Comparison of ENCODE assay signal across 10 cellular contexts in genomic region chr2:207258191-207258991, GRCh38.
DNase-seq lines count a peak whose midpoint lies in the region; ATAC-seq and TF ChIP-seq lines count a peak whose summit lies in the region.
"Had no signal": no experiment of that assay in that cellular context is flagged by ENCODE, and none has a peak within 500 bp of the region (broad histone marks: within the 10 kb centered on the region; RNA-seq: fewer than 3 reads in every experiment).

No MANE protein-coding gene starts in this region.

- no peaks in the 10 kb centered on the region for H3K4me1 Mint-ChIP-seq in stimulated activated effector memory CD8-positive, alpha-beta T cell treated with anti-CD3 and anti-CD28 coated beads, Interleukin-12 subunit alpha, Interleukin-12 subunit beta, amount 100 ng/mL, for 72 hours

- peak overlapping the region; percentile 45 to 80 for H3K27ac ChIP-seq in esophagus (ENCODE audit: low read depth in 2 of 2, low read length in 1 of 2)
- H3K27ac ChIP-seq in ovary, result no peak overlapping the region
- H3K27ac ChIP-seq: BLaER1, parathyroid adenoma had no signal

- H3K4me3 Mint-ChIP-seq in stimulated activated effector memory CD8-positive, alpha-beta T cell treated with anti-CD3 and anti-CD28 coated beads, Interleukin-12 subunit alpha, Interleukin-12 subunit beta, amount 100 ng/mL, for 72 hours, result no peak overlapping the region

- H3K27me3 ChIP-seq in esophagus (ENCODE audit: control insufficient read depth in 1 of 2, insufficient read depth in 2 of 2, low read length in 2 of 2) (no peaks in the 10 kb centered on the region), ovary (no peaks in the 10 kb centered on the region)
- H3K27me3 ChIP-seq: BLaER1 had no signal

- intact Hi-C loops in ovary (cut with DNase I), result loop anchor here in 1 of 4 donors (5.0 kb wide), 1 partner anchor 91 kb away; the partner anchor contains the start of gene KLF7

- WGBS in esophagus, 2 donors, result 28 to 40% methylated on average over 8 of the region's 8 CpGs
- WGBS in ovary, 3 donors, result 7 to 9% (median 9%) methylated on average over 8 of the region's 8 CpGs

- no peak overlapping the region for H3K27ac Mint-ChIP-seq in stimulated activated effector memory CD8-positive, alpha-beta T cell treated with anti-CD3 and anti-CD28 coated beads, Interleukin-12 subunit alpha, Interleukin-12 subunit beta, amount 100 ng/mL, for 72 hours

- DNase-seq in NCI-H1417 (lab: John Stamatoyannopoulos, UW) (peak; percentile 15 to 71 (median 57)), NCI-H1417 treated with DMSO at 0.1 percent for 48 hours (lab: John Stamatoyannopoulos, UW) (no peak), NCI-H82 (lab: John Stamatoyannopoulos, UW) (peak; percentile 99), ovary (peak; percentile 63 to 86 (median 77))
- DNase-seq in stimulated activated effector memory CD8-positive, alpha-beta T cell treated with anti-CD3 and anti-CD28 coated beads, Interleukin-12 subunit alpha, Interleukin-12 subunit beta, amount 100 ng/mL, for 72 hours (ENCODE audit: low spot score in 2 of 2), result no peak

- no peak for TF ChIP-seq CTCF in ovary (IDR thresholded peaks at IDR 0.05)

- H3K4me1 ChIP-seq in esophagus (ENCODE audit: control insufficient read depth in 2 of 2, insufficient read depth in 2 of 2, low read length in 1 of 2) (peaks cover 0 to 6% of the 10 kb centered on the region in 2 donors), ovary (ENCODE audit: insufficient read depth) (peaks cover 9% of the 10 kb centered on the region)
- H3K4me1 ChIP-seq: parathyroid adenoma had no signal

- no peaks in the 10 kb centered on the region for H3K9me3 ChIP-seq in esophagus (ENCODE audit: control insufficient read depth in 2 of 2, insufficient read depth in 1 of 2, low read depth in 1 of 2, low read length in 1 of 2)
- no peaks in the 10 kb centered on the region for H3K9me3 ChIP-seq in ovary
- H3K9me3 ChIP-seq: BLaER1 had no signal

- ATAC-seq in GM19455 (IDR thresholded peaks at IDR 0.05; ENCODE audit: unreplicated experiment) (no peak), GM21619 (IDR thresholded peaks at IDR 0.05; ENCODE audit: unreplicated experiment) (no peak)
- ATAC-seq in stimulated activated effector memory CD8-positive, alpha-beta T cell treated with anti-CD3 and anti-CD28 coated beads, Interleukin-12 subunit alpha, Interleukin-12 subunit beta, amount 100 ng/mL, for 72 hours, result no peak

- no peak for TF ChIP-seq POLR2A in ovary (IDR thresholded peaks at IDR 0.05)

- H3K36me3 ChIP-seq in esophagus (ENCODE audit: control insufficient read depth in 2 of 2, insufficient read depth in 2 of 2, low read length in 1 of 2) (no peaks in the 10 kb centered on the region), ovary (no peaks in the 10 kb centered on the region)
- H3K36me3 ChIP-seq: BLaER1 had no signal

- H3K9me3 Mint-ChIP-seq in stimulated activated effector memory CD8-positive, alpha-beta T cell treated with anti-CD3 and anti-CD28 coated beads, Interleukin-12 subunit alpha, Interleukin-12 subunit beta, amount 100 ng/mL, for 72 hours, result peaks cover 2% of the 10 kb centered on the region

- H3K36me3 Mint-ChIP-seq in stimulated activated effector memory CD8-positive, alpha-beta T cell treated with anti-CD3 and anti-CD28 coated beads, Interleukin-12 subunit alpha, Interleukin-12 subunit beta, amount 100 ng/mL, for 72 hours, result no peaks in the 10 kb centered on the region

- no peak overlapping the region for H3K4me3 ChIP-seq in esophagus (ENCODE audit: low read depth in 1 of 2, low read length in 2 of 2)
- H3K4me3 ChIP-seq in ovary, result no peak overlapping the region
- H3K4me3 ChIP-seq: BLaER1 had no signal

- peak; percentile 38 for TF ChIP-seq EP300 in ovary (IDR thresholded peaks at IDR 0.05)

Comparison
In these comparisons a context has a peak if more than half of its experiments do, and no peak if none do; other contexts are left out.
1. DNase-seq: peak in NCI-H1417 (3 of 3), NCI-H82 (single experiment) and ovary (5 of 5); none in NCI-H1417 treated with DMSO at 0.1 percent for 48 hours (single experiment) and stimulated activated effector memory CD8-positive, alpha-beta T cell treated with anti-CD3 and anti-CD28 coated beads, Interleukin-12 subunit alpha, Interleukin-12 subunit beta, amount 100 ng/mL, for 72 hours (0 of 2).
2. H3K27ac ChIP-seq: peak in esophagus (2 of 2); none in ovary (0 of 2).